Comparison of ENCODE assay signal across 23 cellular contexts in genomic region chr20:4694076-4694475, GRCh38. TPM values are rescaled to one million over a fixed set of nuclear protein-coding genes. Genes with fewer than 3 reads are reported as not detected.
"Had no signal": no experiment of that assay in that cellular context is flagged by ENCODE, and none has a peak within 500 bp of the region (broad histone marks: within the 10 kb centered on the region; RNA-seq: fewer than 3 reads in every experiment).

No MANE protein-coding gene starts in this region.

- H3K27me3 ChIP-seq: SJSA1 had no signal

- DNase-seq: Kasumi-1, MM.1S, NCI-H1092 treated with DMSO at 0.1 percent for 48 hours, NCI-H1436, NCI-H187, NCI-H2029, NCI-H2081 treated with DMSO at 0.1 percent for 48 hours, NCI-H2171, NCI-H226, NCI-H446, NCI-H510A, NCI-H524 treated with DMSO at 0.1 percent for 48 hours, NCI-H69, NCI-H774, Right ventricle myocardium superior, RPMI8226, SIG-M5 had no signal

- FAIRE-seq: HTR-8/SVneo had no signal

- H3K4me3 ChIP-seq: SJSA1, SK-N-MC had no signal

- H3K9ac ChIP-seq: KMS-11 had no signal

- H3K4me2 ChIP-seq: KMS-11 had no signal

- H3K27ac ChIP-seq: HL-60, KMS-11, SJSA1, SK-N-MC had no signal

- H3K9me3 ChIP-seq: SJSA1 had no signal

RNA-seq across cellular contexts. Expression of gene PRND, which starts 27.6 kb away (rescaled TPM):
- total RNA-seq: M059J, Right ventricle myocardium superior, SJSA1 had no signal
